ENCODE assay signal across 18 cellular contexts in the genomic region with DNA sequence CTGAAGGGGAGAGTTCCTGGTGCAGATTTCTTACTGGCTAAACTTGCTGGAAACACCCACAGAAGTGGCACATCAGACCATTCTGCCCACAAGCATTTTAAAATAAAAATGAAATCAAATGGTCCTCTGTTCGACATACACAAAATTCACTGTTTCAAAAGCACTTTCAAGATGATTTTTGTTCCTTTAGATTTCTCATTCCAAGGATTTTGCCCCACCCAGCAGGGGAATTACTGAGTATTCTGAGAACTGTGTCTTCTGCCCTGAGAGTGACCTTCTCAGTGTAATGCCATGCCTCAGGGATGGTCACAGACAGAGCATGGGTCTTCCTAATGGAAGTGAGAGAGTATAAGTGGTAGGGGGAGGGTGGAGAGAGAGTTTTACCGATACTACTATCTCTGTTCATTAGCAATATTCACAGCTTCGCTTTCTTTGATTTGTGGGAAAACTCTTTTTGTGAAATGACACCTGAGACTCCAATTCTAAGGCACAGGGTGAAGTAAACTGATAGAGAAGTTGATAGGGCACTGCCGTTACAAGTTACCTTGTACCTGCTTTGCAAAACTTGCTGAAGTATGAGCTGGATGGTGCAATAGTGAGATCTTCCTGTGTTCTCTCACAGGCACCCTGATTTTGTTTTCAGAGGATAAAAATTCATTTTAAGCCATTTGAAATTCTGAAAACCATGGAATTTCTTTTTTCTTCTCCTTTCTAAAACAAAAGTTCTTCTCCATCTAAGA.
DNase-seq lines count a peak whose midpoint lies in the region; ATAC-seq and TF ChIP-seq lines count a peak whose summit lies in the region.
"Had no signal": no experiment of that assay in that cellular context is flagged by ENCODE, and none has a peak within 500 bp of the region (broad histone marks: within the 10 kb centered on the region; RNA-seq: fewer than 3 reads in every experiment).

No MANE protein-coding gene starts in this region.

- no peak overlapping the region for H3K4me3 ChIP-seq in breast epithelium
- H3K4me3 ChIP-seq in trophoblast cell (ENCODE audit: low read depth, low read length), result no peak overlapping the region
- H3K4me3 ChIP-seq in upper lobe of right lung, result no peak overlapping the region
- H3K4me3 ChIP-seq: BLaER1 treated with 17β-estradiol and CSF1 and Interleukin-3, amounts not matched to agents 10 nM and 100 nM; PC-9 had no signal

- no peak overlapping the region for H2AFZ ChIP-seq in trophoblast cell (ENCODE audit: insufficient read depth, low read length, poor library complexity)
- H2AFZ ChIP-seq: PC-9 had no signal

- H3K79me1 ChIP-seq in trophoblast cell (ENCODE audit: low read length), result peaks cover 1% of the 10 kb centered on the region

- H4K91ac ChIP-seq in trophoblast cell (ENCODE audit: low read depth, low read length), result no peak overlapping the region

- no peaks in the 10 kb centered on the region for H3K27me3 Mint-ChIP-seq in MCF 10A (ENCODE audit: insufficient read depth, unreplicated experiment)

- H3K27me3 ChIP-seq in breast epithelium (no peaks in the 10 kb centered on the region), layer of hippocampus (ENCODE audit: control insufficient read depth, insufficient read depth, low read length) (no peaks in the 10 kb centered on the region), trophoblast cell (ENCODE audit: insufficient read depth, low read length) (no peaks in the 10 kb centered on the region), upper lobe of right lung (no peaks in the 10 kb centered on the region)
- H3K27me3 ChIP-seq: BLaER1 treated with 17β-estradiol and CSF1 and Interleukin-3, amounts not matched to agents 10 nM and 100 nM had no signal

- no CpG with 5 or more reads among the region's 4 CpGs for WGBS in trophoblast cell (ENCODE audit: extremely low coverage, insufficient coverage, insufficient read length)

- intact Hi-C loops in MCF 10A (cut with micrococcal nuclease) (no loop called here), breast epithelium (cut with DNase I; ENCODE audit: low total_unique reads) (no loop called here), upper lobe of right lung (cut with DNase I) (no loop called here)

- CTCF ChIA-PET in MCF 10A (lab: Yijun Ruan, JAX), result no interaction called here

- H3K23ac ChIP-seq in trophoblast cell (ENCODE audit: low read length), result no peak overlapping the region

- POLR2A ChIA-PET in MCF 10A (lab: Yijun Ruan, JAX), result interaction anchor here (0.6 to 1.7 kb wide), 2 partner anchors 35 to 831 kb away, joined by 3 read pairs; no protein-coding TSS in a partner anchor

- no peak overlapping the region for H3K14ac ChIP-seq in trophoblast cell (ENCODE audit: low read length)

- no peak overlapping the region for H3K4ac ChIP-seq in trophoblast cell (ENCODE audit: low read depth, low read length)

- H3K36me3 ChIP-seq in breast epithelium (no peaks in the 10 kb centered on the region), trophoblast cell (ENCODE audit: control insufficient read depth in 1 of 2, insufficient read depth in 2 of 2, low read length in 2 of 2) (no peaks in the 10 kb centered on the region), upper lobe of right lung (no peaks in the 10 kb centered on the region)
- H3K36me3 ChIP-seq: BLaER1 treated with 17β-estradiol and CSF1 and Interleukin-3, amounts not matched to agents 10 nM and 100 nM had no signal

- H3K4me1 ChIP-seq in breast epithelium (no peaks in the 10 kb centered on the region), trophoblast cell (ENCODE audit: control insufficient read depth in 1 of 2, insufficient read depth in 2 of 2, low read length in 2 of 2) (peaks cover 3 to 5% of the 10 kb centered on the region in 2 experiments), upper lobe of right lung (peaks cover 15% of the 10 kb centered on the region)

- no peak for DNase-seq in MCF 10A (ENCODE audit: unreplicated experiment)
- DNase-seq in breast epithelium (ENCODE audit: low spot score in 2 of 2), result no peak
- peak; percentile 15 to 67 for DNase-seq in trophoblast cell
- DNase-seq in upper lobe of right lung, result no peak
- DNase-seq in inferior parietal cortex (ENCODE audit: extremely low spot score), result no peak
- no peak for DNase-seq in GOT3 (lab: John Stamatoyannopoulos, UW)
- DNase-seq: EL, H9, NCI-H1930, NCI-H2171, NCI-H774, PC-9 had no signal

- H3K9me3 ChIP-seq in breast epithelium (no peaks in the 10 kb centered on the region), trophoblast cell (ENCODE audit: insufficient read depth, low read depth, low read length) (no peaks in the 10 kb centered on the region), upper lobe of right lung (no peaks in the 10 kb centered on the region)

- no peak overlapping the region for H4K8ac ChIP-seq in trophoblast cell (ENCODE audit: low read depth, low read length)

- H3K4me2 ChIP-seq in trophoblast cell (ENCODE audit: low read length), result no peak overlapping the region
- H3K4me2 ChIP-seq: KMS-11, PC-9 had no signal

- no peak overlapping the region for H3K9ac ChIP-seq in trophoblast cell (ENCODE audit: low read length)
- H3K9ac ChIP-seq: BLaER1 treated with 17β-estradiol and CSF1 and Interleukin-3, amounts not matched to agents 10 nM and 100 nM; KMS-11 had no signal

- no peak overlapping the region for H3K18ac ChIP-seq in trophoblast cell (ENCODE audit: low read length)

- no peaks in the 10 kb centered on the region for H3K79me2 ChIP-seq in trophoblast cell (ENCODE audit: control insufficient read depth, insufficient read depth, low read length, poor library complexity)

- no peak overlapping the region for H3K27ac ChIP-seq in breast epithelium
- peak overlapping the region; percentile 90 for H3K27ac ChIP-seq in layer of hippocampus (ENCODE audit: low read depth, low read length)
- H3K27ac ChIP-seq in trophoblast cell (ENCODE audit: low read depth, low read length), result no peak overlapping the region
- no peak overlapping the region for H3K27ac ChIP-seq in upper lobe of right lung
- H3K27ac ChIP-seq: 22Rv1; BLaER1 treated with 17β-estradiol and CSF1 and Interleukin-3, amounts not matched to agents 10 nM and 100 nM; KMS-11; PC-9 had no signal

- no peak overlapping the region for H2BK12ac ChIP-seq in trophoblast cell (ENCODE audit: low read length)

- no peak overlapping the region for H3K4me3 Mint-ChIP-seq in MCF 10A (ENCODE audit: unreplicated experiment)
- H3K4me3 Mint-ChIP-seq: H9 had no signal

- peaks cover 6% of the 10 kb centered on the region for H3K9me3 Mint-ChIP-seq in MCF 10A (ENCODE audit: unreplicated experiment)
- H3K9me3 Mint-ChIP-seq: H9 had no signal

- H2BK120ac ChIP-seq in trophoblast cell (ENCODE audit: insufficient read depth, low read length, poor library complexity), result no peak overlapping the region

- ATAC-seq in upper lobe of right lung (peak; percentile 48), GM18502 (IDR thresholded peaks at IDR 0.05; ENCODE audit: poor library complexity, unreplicated experiment) (no peak)
- ATAC-seq: HepG2 had no signal

- no peak overlapping the region for H2BK5ac ChIP-seq in trophoblast cell (ENCODE audit: low read depth, low read length, poor library complexity)

- H2AK5ac ChIP-seq in trophoblast cell (ENCODE audit: low read length), result no peak overlapping the region

- peaks cover 40% of the 10 kb centered on the region for H3K4me1 Mint-ChIP-seq in MCF 10A (ENCODE audit: insufficient read depth, unreplicated experiment)

- no peak for TF ChIP-seq POLR2A in breast epithelium (IDR thresholded peaks at IDR 0.05)

- peaks cover 6% of the 10 kb centered on the region for H3K36me3 Mint-ChIP-seq in MCF 10A (ENCODE audit: insufficient read depth, unreplicated experiment)

- no peak for TF ChIP-seq CTCF in MCF 10A (IDR thresholded peaks at IDR 0.05; ENCODE audit: unreplicated experiment)
- TF ChIP-seq CTCF in breast epithelium (IDR thresholded peaks at IDR 0.05), result no peak
- TF ChIP-seq CTCF in upper lobe of right lung (IDR thresholded peaks at IDR 0.05), result no peak

- H4K12ac ChIP-seq in trophoblast cell (ENCODE audit: low read depth, low read length), result no peak overlapping the region

- H3K27ac Mint-ChIP-seq in MCF 10A (ENCODE audit: low read depth, unreplicated experiment), result peak overlapping the region; percentile 32

- BruUV-seq in MCF 10A (replicated peaks; lab: Mats Ljungman, UMichigan), result no TSS peak

Comparison
In these comparisons a context has a peak if more than half of its experiments do, and no peak if none do; other contexts are left out.
1. DNase-seq: peak in trophoblast cell (2 of 2); none in MCF 10A (single experiment), breast epithelium (0 of 2), upper lobe of right lung (single experiment), inferior parietal cortex (single experiment) and GOT3 (single experiment).